In the genomic region with DNA sequence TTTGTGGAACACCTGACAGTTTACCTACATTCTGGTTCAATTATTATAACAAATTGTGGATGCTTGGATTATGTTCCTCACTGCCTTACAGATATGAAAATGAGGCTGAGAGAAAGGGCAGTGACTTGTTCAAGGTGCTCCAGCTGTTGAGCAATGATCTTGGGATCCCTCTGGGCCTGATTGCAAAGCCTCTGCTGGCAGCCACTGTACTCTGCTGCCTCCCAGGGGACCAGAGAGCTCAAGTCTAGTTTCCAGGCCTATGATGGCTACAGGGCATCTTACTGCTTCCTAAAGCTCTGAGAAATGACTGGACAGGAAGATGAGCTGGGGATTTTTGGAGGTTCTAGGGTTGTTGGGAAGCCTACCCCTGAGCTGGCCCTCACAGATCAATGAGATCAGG, we compare ENCODE assay signal across 1 cellular context.
TF ChIP-seq lines count a peak whose summit lies in the region.

No MANE protein-coding gene starts in this region.

TF ChIP-seq in GM23338, 12 proteins besides CTCF, POLR2A, EP300 and RAD21 (continued from another document):
- TF ChIP-seq ZNF462 (CRISPR knock-in tag; IDR thresholded peaks at IDR 0.05), result no peak
- TF ChIP-seq, protein P1, sequence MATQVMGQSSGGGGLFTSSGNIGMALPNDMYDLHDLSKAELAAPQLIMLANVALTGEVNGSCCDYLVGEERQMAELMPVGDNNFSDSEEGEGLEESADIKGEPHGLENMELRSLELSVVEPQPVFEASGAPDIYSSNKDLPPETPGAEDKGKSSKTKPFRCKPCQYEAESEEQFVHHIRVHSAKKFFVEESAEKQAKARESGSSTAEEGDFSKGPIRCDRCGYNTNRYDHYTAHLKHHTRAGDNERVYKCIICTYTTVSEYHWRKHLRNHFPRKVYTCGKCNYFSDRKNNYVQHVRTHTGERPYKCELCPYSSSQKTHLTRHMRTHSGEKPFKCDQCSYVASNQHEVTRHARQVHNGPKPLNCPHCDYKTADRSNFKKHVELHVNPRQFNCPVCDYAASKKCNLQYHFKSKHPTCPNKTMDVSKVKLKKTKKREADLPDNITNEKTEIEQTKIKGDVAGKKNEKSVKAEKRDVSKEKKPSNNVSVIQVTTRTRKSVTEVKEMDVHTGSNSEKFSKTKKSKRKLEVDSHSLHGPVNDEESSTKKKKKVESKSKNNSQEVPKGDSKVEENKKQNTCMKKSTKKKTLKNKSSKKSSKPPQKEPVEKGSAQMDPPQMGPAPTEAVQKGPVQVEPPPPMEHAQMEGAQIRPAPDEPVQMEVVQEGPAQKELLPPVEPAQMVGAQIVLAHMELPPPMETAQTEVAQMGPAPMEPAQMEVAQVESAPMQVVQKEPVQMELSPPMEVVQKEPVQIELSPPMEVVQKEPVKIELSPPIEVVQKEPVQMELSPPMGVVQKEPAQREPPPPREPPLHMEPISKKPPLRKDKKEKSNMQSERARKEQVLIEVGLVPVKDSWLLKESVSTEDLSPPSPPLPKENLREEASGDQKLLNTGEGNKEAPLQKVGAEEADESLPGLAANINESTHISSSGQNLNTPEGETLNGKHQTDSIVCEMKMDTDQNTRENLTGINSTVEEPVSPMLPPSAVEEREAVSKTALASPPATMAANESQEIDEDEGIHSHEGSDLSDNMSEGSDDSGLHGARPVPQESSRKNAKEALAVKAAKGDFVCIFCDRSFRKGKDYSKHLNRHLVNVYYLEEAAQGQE (IDR thresholded peaks at IDR 0.05; ENCODE audit: unreplicated experiment), result no peak
